Comparison of ENCODE assay signal across 8 cellular contexts in genomic region chr11:63537293-63538101, GRCh38. TPM values are rescaled to one million over a fixed set of nuclear protein-coding genes. Genes with fewer than 3 reads are reported as not detected.
DNase-seq lines count a peak whose midpoint lies in the region; ATAC-seq and TF ChIP-seq lines count a peak whose summit lies in the region.

No MANE protein-coding gene starts in this region.

- H3K27me3 ChIP-seq in PC-3 (ENCODE audit: low read length) = no peaks in the 10 kb centered on the region
- H3K27me3 ChIP-seq in upper lobe of right lung = no peaks in the 10 kb centered on the region

- H3F3A ChIP-seq in PC-3 (ENCODE audit: low read length, unreplicated experiment) = no peaks in the 10 kb centered on the region

- peak overlapping the region; percentile 89 for H2AFZ ChIP-seq in PC-3 (ENCODE audit: low read length)

- CTCF ChIA-PET in PC-3 (lab: Charles Lee) = no interaction called here

- peaks cover 20% of the 10 kb centered on the region for H3K4me1 ChIP-seq in PC-3 (ENCODE audit: insufficient read depth, low read length)
- peaks cover 36% of the 10 kb centered on the region for H3K4me1 ChIP-seq in upper lobe of right lung

- no peaks in the 10 kb centered on the region for H3K9me2 ChIP-seq in PC-3 (replicated peaks; ENCODE audit: low read length)

- POLR2A ChIA-PET in PC-3 (lab: Charles Lee; ENCODE audit: unreplicated experiment) = no interaction called here

- H3K4me3 ChIP-seq in PC-3 (ENCODE audit: low read length) (peak overlapping the region; percentile 53; the same call in 1 of the 2 replicates), upper lobe of right lung (peak overlapping the region; percentile 68)

- TF ChIP-seq CTCF in PC-3 (conservative IDR thresholded peaks at IDR 0.05; ENCODE audit: low read depth, low read length) (no peak), upper lobe of right lung (IDR thresholded peaks at IDR 0.05) (no peak)

- H3K27ac ChIP-seq in PC-3 (ENCODE audit: low read length) = no peak overlapping the region
- peak overlapping the region; percentile 87 for H3K27ac ChIP-seq in upper lobe of right lung

- no peaks in the 10 kb centered on the region for H3K79me2 ChIP-seq in PC-3 (ENCODE audit: low read length)

- ATAC-seq in PC-3 (peak; percentile 39), upper lobe of right lung (peak; percentile 83), GM19467 (IDR thresholded peaks at IDR 0.05; ENCODE audit: unreplicated experiment) (no peak)

- no TSS peak for BruUV-seq in PC-3 (replicated peaks; lab: Mats Ljungman, UMichigan)

- H3K9me3 ChIP-seq in PC-3 (ENCODE audit: low read length) = no peaks in the 10 kb centered on the region
- H3K9me3 ChIP-seq in upper lobe of right lung = no peaks in the 10 kb centered on the region

- H3K4me2 ChIP-seq in PC-3 (ENCODE audit: low read length) = peak overlapping the region; percentile 77

- DNase-seq in ELR (ENCODE audit: low read depth) (peak; percentile 14), PC-3 (no peak), dermis blood vessel endothelial cell (peak; percentile 8), mucosa of gallbladder (ENCODE audit: low spot score) (peak; percentile 50), upper lobe of right lung (peak; percentile 73), activated gamma-delta T cell (lab: John Stamatoyannopoulos, UW) (no peak), activated gamma-delta T cell treated with Interleukin-2 at 50 U/mL for 16 hours (no peak)

- intact Hi-C loops in PC-3 (cut with micrococcal nuclease) (no loop called here), upper lobe of right lung (cut with DNase I) (no loop called here)

- no peak overlapping the region for H3K9ac ChIP-seq in PC-3 (ENCODE audit: low read length)

- H4K20me1 ChIP-seq in PC-3 (ENCODE audit: low read length) = no peaks in the 10 kb centered on the region

- no peaks in the 10 kb centered on the region for H3K36me3 ChIP-seq in PC-3 (ENCODE audit: low read depth, low read length)
- no peaks in the 10 kb centered on the region for H3K36me3 ChIP-seq in upper lobe of right lung

RNA-seq across cellular contexts. Expression of gene PLAAT4, which starts 0.9 kb away (rescaled TPM):
- total RNA-seq in PC-3 (2014; rRNA removed) (5.4 and 5.6 TPM in 2 replicates), dermis blood vessel endothelial cell (2.3 and 10.6 TPM in 2 replicates), mucosa of gallbladder (87.0 TPM), upper lobe of right lung (185 TPM)

RNA-seq across cellular contexts. Expression of gene PLAAT2, which starts 25.7 kb away (rescaled TPM):
- total RNA-seq in PC-3 (2014; rRNA removed) = 3.0 and 5.6 TPM in 2 replicates
- 0.14 TPM in 1 of 2 replicates, not detected in the other for total RNA-seq in dermis blood vessel endothelial cell
- total RNA-seq in mucosa of gallbladder = 2.1 TPM
- total RNA-seq in upper lobe of right lung = 4.2 TPM

RNA-seq across cellular contexts. Expression of gene LGALS12, which starts 31.6 kb away (rescaled TPM):
- 0.07 TPM in 1 of 2 replicates, not detected in the other for total RNA-seq in PC-3 (2014; rRNA removed)
- total RNA-seq in dermis blood vessel endothelial cell = not detected in 2 replicates
- 0.26 TPM for total RNA-seq in mucosa of gallbladder
- 0.49 TPM for total RNA-seq in upper lobe of right lung

RNA-seq across cellular contexts. Expression of gene PLAAT5, which starts 46.5 kb away (rescaled TPM):
- total RNA-seq in PC-3 (2014; rRNA removed) = not detected in 2 replicates
- total RNA-seq in dermis blood vessel endothelial cell = not detected in 2 replicates
- total RNA-seq in mucosa of gallbladder = 1.7 TPM
- total RNA-seq in upper lobe of right lung = 3.6 TPM

Comparison
In these comparisons a context has a peak if more than half of its experiments do, and no peak if none do; other contexts are left out.
1. DNase-seq: peak in ELR (single experiment), dermis blood vessel endothelial cell (single experiment), mucosa of gallbladder (single experiment) and upper lobe of right lung (single experiment); none in PC-3 (single experiment), activated gamma-delta T cell (single experiment) and activated gamma-delta T cell treated with Interleukin-2 at 50 U/mL for 16 hours (single experiment).